Comparison of ENCODE assay signal across 25 cellular contexts in genomic region chr10:113350311-113350710, GRCh38.
"Had no signal": no experiment of that assay in that cellular context is flagged by ENCODE, and none has a peak within 500 bp of the region (broad histone marks: within the 10 kb centered on the region; RNA-seq: fewer than 3 reads in every experiment).

No MANE protein-coding gene starts in this region.

- H3K4me1 ChIP-seq: colonic mucosa, esophagus muscularis mucosa, foreskin keratinocyte, gastroesophageal sphincter, left lung, tibial nerve, upper lobe of right lung, uterus had no signal

- H3K4me2 ChIP-seq: hepatocyte had no signal

- ATAC-seq: foreskin keratinocyte; gastroesophageal sphincter; heart left ventricle; left cardiac atrium; left lung; naive thymus-derived CD8-positive, alpha-beta T cell; psoas muscle; right cardiac atrium; stimulated activated naive B cell treated with anti-CD40 and anti-IgM and Interleukin-4, amounts not matched to agents 10 μg/mL and 1 μg/mL and 100 μg/mL, for 72 hours; upper lobe of right lung had no signal

- H3K36me3 Mint-ChIP-seq: naive thymus-derived CD8-positive, alpha-beta T cell; stimulated activated naive B cell treated with anti-CD40 and anti-IgM and Interleukin-4, amounts not matched to agents 10 μg/mL and 1 μg/mL and 100 μg/mL, for 72 hours had no signal

- H3K27ac Mint-ChIP-seq: dendritic cell treated with granulocyte-macrophage colony-stimulating factor and Interleukin-4, amounts not matched to agents 40 ng/mL and 50 ng/mL, for 4 days; naive thymus-derived CD8-positive, alpha-beta T cell; stimulated activated naive B cell treated with anti-CD40 and anti-IgM and Interleukin-4, amounts not matched to agents 10 μg/mL and 1 μg/mL and 100 μg/mL, for 72 hours; stimulated activated naive CD8-positive, alpha-beta T cell treated with anti-CD3 and anti-CD28 coated beads, Interleukin-15, Interleukin-2, amounts not matched to agents 100 ng/mL and 50 ng/mL, for 24 hours had no signal

- H3K9me3 ChIP-seq: colonic mucosa, esophagus muscularis mucosa, gastroesophageal sphincter, heart left ventricle, left lung, ovary, psoas muscle, sigmoid colon, thoracic aorta, tibial nerve, upper lobe of right lung, uterus had no signal

- FAIRE-seq: endothelial cell of umbilical vein had no signal

- H3K36me3 ChIP-seq: colonic mucosa, esophagus muscularis mucosa, gastroesophageal sphincter, heart left ventricle, left lung, ovary, sigmoid colon, thoracic aorta, tibial nerve, upper lobe of right lung, uterus had no signal

- H3K4me3 ChIP-seq: colonic mucosa, esophagus muscularis mucosa, gastroesophageal sphincter, heart left ventricle, hepatocyte, left lung, ovary, psoas muscle, sigmoid colon, thoracic aorta, tibial nerve, upper lobe of right lung, uterus had no signal

- H2AFZ ChIP-seq: hepatocyte had no signal

- H3K27me3 Mint-ChIP-seq: stimulated activated naive B cell treated with anti-CD40 and anti-IgM and Interleukin-4, amounts not matched to agents 10 μg/mL and 1 μg/mL and 100 μg/mL, for 72 hours had no signal

- H3K27ac ChIP-seq: colonic mucosa, esophagus muscularis mucosa, foreskin keratinocyte, gastroesophageal sphincter, heart left ventricle, hepatocyte, left lung, ovary, psoas muscle, sigmoid colon, thoracic aorta, tibial nerve, upper lobe of right lung, uterus had no signal

- H3K27me3 ChIP-seq: colonic mucosa, esophagus muscularis mucosa, gastroesophageal sphincter, heart left ventricle, hepatocyte, left lung, ovary, sigmoid colon, tibial nerve, upper lobe of right lung, uterus had no signal

- H3K79me2 ChIP-seq: hepatocyte had no signal

- H3K4me1 Mint-ChIP-seq: stimulated activated naive B cell treated with anti-CD40 and anti-IgM and Interleukin-4, amounts not matched to agents 10 μg/mL and 1 μg/mL and 100 μg/mL, for 72 hours had no signal

- H3K4me3 Mint-ChIP-seq: dendritic cell treated with granulocyte-macrophage colony-stimulating factor and Interleukin-4, amounts not matched to agents 40 ng/mL and 50 ng/mL, for 4 days; naive thymus-derived CD8-positive, alpha-beta T cell; stimulated activated naive B cell treated with anti-CD40 and anti-IgM and Interleukin-4, amounts not matched to agents 10 μg/mL and 1 μg/mL and 100 μg/mL, for 72 hours; stimulated activated naive CD8-positive, alpha-beta T cell treated with anti-CD3 and anti-CD28 coated beads, Interleukin-15, Interleukin-2, amounts not matched to agents 100 ng/mL and 50 ng/mL, for 24 hours had no signal

- DNase-seq: colonic mucosa; effector CD8-positive, alpha-beta T cell; foreskin keratinocyte; heart left ventricle; left cardiac atrium; left lung; mammary epithelial cell; naive thymus-derived CD8-positive, alpha-beta T cell; occipital lobe; ovary; posterior cingulate gyrus; psoas muscle; right cardiac atrium; sigmoid colon; stimulated activated naive B cell treated with anti-CD40 and anti-IgM and Interleukin-4, amounts not matched to agents 10 μg/mL and 1 μg/mL and 100 μg/mL, for 72 hours; upper lobe of right lung; uterus had no signal

- H3K9me3 Mint-ChIP-seq: dendritic cell treated with granulocyte-macrophage colony-stimulating factor and Interleukin-4, amounts not matched to agents 40 ng/mL and 50 ng/mL, for 4 days; stimulated activated naive B cell treated with anti-CD40 and anti-IgM and Interleukin-4, amounts not matched to agents 10 μg/mL and 1 μg/mL and 100 μg/mL, for 72 hours had no signal
